In the genomic region with DNA sequence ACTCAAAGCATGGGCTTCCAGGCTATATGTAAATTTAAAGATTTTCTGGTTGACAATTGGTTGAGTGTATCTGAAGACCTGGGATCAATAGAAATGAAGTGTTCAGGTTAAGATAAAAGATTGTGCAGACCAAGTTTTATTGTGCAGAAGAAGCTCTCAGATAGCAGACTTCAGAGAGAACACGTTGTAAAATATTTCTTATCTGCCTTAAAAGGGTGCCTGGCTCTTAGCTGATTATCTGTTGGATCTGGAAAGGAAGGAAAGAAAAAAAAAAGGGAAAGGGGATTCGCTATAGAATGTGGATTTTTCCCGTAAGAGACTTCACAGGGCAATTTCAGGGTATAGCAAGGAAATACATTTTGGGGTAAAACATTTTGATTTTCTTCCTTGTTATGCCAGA, we compare ENCODE assay signal across 34 cellular contexts.
"Had no signal": no experiment of that assay in that cellular context is flagged by ENCODE, and none has a peak within 500 bp of the region (broad histone marks: within the 10 kb centered on the region; RNA-seq: fewer than 3 reads in every experiment).

No MANE protein-coding gene starts in this region.

- H3K9me3 ChIP-seq: adrenal gland, ascending aorta, body of pancreas, breast epithelium had no signal

- FAIRE-seq: astrocyte, bronchial epithelial cell had no signal

- ATAC-seq: activated naive CD4-positive, alpha-beta T cell treated with anti-CD3 and anti-CD28 coated beads, Interleukin-2, amount 50 U/mL, for 72 hours; activated naive CD8-positive, alpha-beta T cell treated with anti-CD3 and anti-CD28 coated beads, Interleukin-2, amount 50 U/mL, for 24 hours; activated T-cell treated with anti-CD3 and anti-CD28 coated beads, Interleukin-2, amount 50 U/mL, for 4 hours; activated T-cell treated with anti-CD3 and anti-CD28 coated beads, Interleukin-2, amount 50 U/mL, for 72 hours; activated T-helper 17 cell treated with anti-CD3 and anti-CD28 coated beads, Interleukin-2, amount 50 U/mL, for 72 hours; body of pancreas had no signal

- H3K4me3 ChIP-seq: adrenal gland, ascending aorta, body of pancreas, breast epithelium, cardiac muscle cell had no signal

- H3K36me3 ChIP-seq: adrenal gland, ascending aorta, brain microvascular endothelial cell, breast epithelium, cardiac muscle cell had no signal

- H3K27ac ChIP-seq: adrenal gland, ascending aorta, body of pancreas, brain microvascular endothelial cell, breast epithelium, cardiac muscle cell had no signal

- DNase-seq: activated effector memory CD4-positive, alpha-beta T cell treated with anti-CD3 and anti-CD28 coated beads, Interleukin-2, amount 50 U/mL, for 16 hours; activated effector memory CD4-positive, alpha-beta T cell treated with Interleukin-2 at 50 U/mL for 16 hours; activated gamma-delta T cell; activated gamma-delta T cell treated with Interleukin-2 at 50 U/mL for 16 hours; activated naive CD4-positive, alpha-beta T cell; activated naive CD4-positive, alpha-beta T cell treated with anti-CD3 and anti-CD28 coated beads for 36 hours; activated naive CD4-positive, alpha-beta T cell treated with anti-CD3 and anti-CD28 coated beads, Interleukin-2, amount 10 ng/mL, durations not matched to agents 7 days and 5 days; activated naive CD4-positive, alpha-beta T cell treated with anti-CD3 and anti-CD28 coated beads, Interleukin-2, amount 50 U/mL, for 16 hours; activated naive CD4-positive, alpha-beta T cell treated with Interleukin-2 at 50 U/mL for 16 hours; activated naive CD8-positive, alpha-beta T cell treated with anti-CD3 and anti-CD28 coated beads for 36 hours; activated naive CD8-positive, alpha-beta T cell treated with anti-CD3 and anti-CD28 coated beads, Interleukin-2, amount 10 ng/mL, durations not matched to agents 7 days and 5 days; activated naive CD8-positive, alpha-beta T cell treated with anti-CD3 and anti-CD28 coated beads, Interleukin-2, amount 50 U/mL, for 24 hours; activated T-cell treated with anti-CD3 and anti-CD28 coated beads, Interleukin-2, amount 50 U/mL, for 1 hour; activated T-cell treated with anti-CD3 and anti-CD28 coated beads, Interleukin-2, amount 50 U/mL, for 24 hours; activated T-cell treated with anti-CD3 and anti-CD28 coated beads, Interleukin-2, amount 50 U/mL, for 4 hours; activated T-cell treated with anti-CD3 and anti-CD28 coated beads, Interleukin-2, amount 50 U/mL, for 48 hours; activated T-cell treated with anti-CD3 and anti-CD28 coated beads, Interleukin-2, amount 50 U/mL, for 72 hours; adrenal gland; amniotic stem cell; amygdala; anterior cingulate cortex; aorta; body of pancreas; brain microvascular endothelial cell; caudate nucleus; central memory CD4-positive, alpha-beta T cell; cerebellar nuclear complex had no signal

- H3K27me3 ChIP-seq: adrenal gland, ascending aorta, brain microvascular endothelial cell, breast epithelium, cardiac muscle cell had no signal

- H3K4me1 ChIP-seq: adrenal gland, ascending aorta, body of pancreas, breast epithelium had no signal
